In genomic region chr6:296151-297122, GRCh38 we compare ENCODE assay signal across 9 cellular contexts. TPM values are rescaled to one million over a fixed set of nuclear protein-coding genes. Genes with fewer than 3 reads are reported as not detected.
DNase-seq lines count a peak whose midpoint lies in the region; ATAC-seq and TF ChIP-seq lines count a peak whose summit lies in the region.
"Had no signal": no experiment of that assay in that cellular context is flagged by ENCODE, and none has a peak within 500 bp of the region (broad histone marks: within the 10 kb centered on the region; RNA-seq: fewer than 3 reads in every experiment).

No MANE protein-coding gene starts in this region.

- intact Hi-C loops in ascending aorta (cut with DNase I) (no loop called here), posterior cingulate gyrus (cut with DNase I) (no loop called here)

- no peaks in the 10 kb centered on the region for H3K36me3 ChIP-seq in ascending aorta

- H3K4me3 ChIP-seq in ascending aorta, result no peak overlapping the region

- no peaks in the 10 kb centered on the region for H3K9me3 ChIP-seq in ascending aorta

- peaks cover 0 to 8% of the 10 kb centered on the region in 2 donors for H3K4me1 ChIP-seq in ascending aorta

- DNase-seq in ascending aorta (ENCODE audit: low spot score in 2 of 2), result no peak
- DNase-seq in posterior cingulate gyrus, result peak in 7 of 10 donors; percentile 44 to 93 (median 61)
- DNase-seq in LoVo (ENCODE audit: low spot score), result no peak
- DNase-seq in central memory CD4-positive, alpha-beta T cell, result no peak
- DNase-seq in NCI-H446 treated with DMSO at 0.1 percent for 48 hours (lab: John Stamatoyannopoulos, UW), result no peak
- DNase-seq in SK-N-DZ (ENCODE audit: low spot score), result no peak

- H3K27me3 ChIP-seq in ascending aorta, result no peaks in the 10 kb centered on the region

- H3K27ac ChIP-seq in ascending aorta, result peak overlapping the region; percentile 11 to 44

- no peak for TF ChIP-seq CTCF in ascending aorta (IDR thresholded peaks at IDR 0.05)

- ATAC-seq in GM18519 (IDR thresholded peaks at IDR 0.05; ENCODE audit: low FRiP score, unreplicated experiment) (peak; percentile 22), HG02840 (IDR thresholded peaks at IDR 0.05; ENCODE audit: low FRiP score, unreplicated experiment) (peak; percentile 22)
- ATAC-seq: left colon had no signal

RNA-seq across cellular contexts. Expression of gene DUSP22, which starts 4.2 kb away (rescaled TPM):
- total RNA-seq in ascending aorta, result 216 TPM
- 13.9 and 17.0 TPM in 2 replicates for polyA plus RNA-seq in SK-N-DZ (2014; cell fraction: cytosol; rRNA removed)
- 14.2 and 18.0 TPM in 2 replicates for polyA plus RNA-seq in SK-N-DZ (2014; cell fraction: nucleus; rRNA removed)

Comparison
In these comparisons a context has a peak if more than half of its experiments do, and no peak if none do; other contexts are left out.
1. DNase-seq: peak in posterior cingulate gyrus (7 of 10); none in ascending aorta (0 of 2), LoVo (single experiment), central memory CD4-positive, alpha-beta T cell (single experiment), NCI-H446 treated with DMSO at 0.1 percent for 48 hours (single experiment) and SK-N-DZ (single experiment).